Comparison of ENCODE assay signal across 25 cellular contexts in genomic region chr6:33688451-33689147, GRCh38. TPM values are rescaled to one million over a fixed set of nuclear protein-coding genes. Genes with fewer than 3 reads are reported as not detected.
"Had no signal": no experiment of that assay in that cellular context is flagged by ENCODE, and none has a peak within 500 bp of the region (broad histone marks: within the 10 kb centered on the region; RNA-seq: fewer than 3 reads in every experiment).

No MANE protein-coding gene starts in this region.

- H3K27ac Mint-ChIP-seq: activated CD8-positive, alpha-beta T cell treated with anti-CD3 and anti-CD28 coated beads for 36 hours; activated T-cell treated with anti-CD3 and anti-CD28 coated beads, Interleukin-2, amount 50 U/mL, for 72 hours had no signal

- H3K4me1 ChIP-seq: colonic mucosa had no signal

- H3K9me3 Mint-ChIP-seq: activated CD8-positive, alpha-beta T cell treated with anti-CD3 and anti-CD28 coated beads for 36 hours; activated naive CD4-positive, alpha-beta T cell treated with anti-CD3 and anti-CD28 coated beads, Interleukin-2, amount 50 U/mL, for 72 hours; activated T-cell treated with anti-CD3 and anti-CD28 coated beads, Interleukin-2, amount 50 U/mL, for 72 hours; naive thymus-derived CD4-positive, alpha-beta T cell had no signal

- ATAC-seq: activated CD8-positive, alpha-beta T cell treated with anti-CD3 and anti-CD28 coated beads for 36 hours; activated naive CD4-positive, alpha-beta T cell treated with anti-CD3 and anti-CD28 coated beads, Interleukin-2, amount 50 U/mL, for 72 hours; activated T-cell treated with anti-CD3 and anti-CD28 coated beads, Interleukin-2, amount 50 U/mL, for 72 hours; gastrocnemius medialis; naive thymus-derived CD4-positive, alpha-beta T cell; right cardiac atrium had no signal

- H3K27me3 ChIP-seq: colonic mucosa, gastrocnemius medialis, testis, transverse colon had no signal

- H3K36me3 ChIP-seq: gastrocnemius medialis had no signal

- H3K4me3 Mint-ChIP-seq: activated CD8-positive, alpha-beta T cell treated with anti-CD3 and anti-CD28 coated beads for 36 hours; activated T-cell treated with anti-CD3 and anti-CD28 coated beads, Interleukin-2, amount 50 U/mL, for 72 hours; naive thymus-derived CD4-positive, alpha-beta T cell had no signal

- DNase-seq: activated CD4-positive, alpha-beta T cell treated with anti-CD3 and anti-CD28 coated beads for 1 hour; activated CD4-positive, alpha-beta T cell treated with anti-CD3 and anti-CD28 coated beads, Interleukin-2, amount 50 U/mL, for 1 hour; activated CD8-positive, alpha-beta T cell treated with anti-CD3 and anti-CD28 coated beads for 36 hours; activated naive CD4-positive, alpha-beta T cell; activated T-cell treated with anti-CD3 and anti-CD28 coated beads, Interleukin-2, amount 50 U/mL, for 72 hours; cerebellar nuclear complex; colonic mucosa; effector CD8-positive, alpha-beta T cell; erythroblast; gastrocnemius medialis; glutamatergic neuron; left ventricle myocardium inferior; mammary epithelial cell; naive thymus-derived CD4-positive, alpha-beta T cell; occipital lobe; stimulated activated naive CD4-positive, alpha-beta T cell treated with Interleukin-2 at 50 U/mL for 16 hours; T-helper 2 cell; testis; transverse colon had no signal

- FAIRE-seq: islet of Langerhans had no signal

- H3K27ac ChIP-seq: colonic mucosa, gastrocnemius medialis, left ventricle myocardium inferior, testis, transverse colon had no signal

- H3K4me3 ChIP-seq: colonic mucosa, gastrocnemius medialis, left ventricle myocardium inferior, testis, transverse colon had no signal

- H3K9me3 ChIP-seq: colonic mucosa, gastrocnemius medialis, left ventricle myocardium inferior, testis, transverse colon had no signal

RNA-seq across cellular contexts. Expression of gene IP6K3, which starts 58.1 kb away (rescaled TPM):
- total RNA-seq: activated CD8-positive, alpha-beta T cell treated with anti-CD3 and anti-CD28 coated beads for 36 hours; activated naive CD4-positive, alpha-beta T cell treated with anti-CD3 and anti-CD28 coated beads, Interleukin-2, amount 50 U/mL, for 72 hours; activated T-cell treated with anti-CD3 and anti-CD28 coated beads, Interleukin-2, amount 50 U/mL, for 72 hours; dermis microvascular lymphatic vessel endothelial cell; naive thymus-derived CD4-positive, alpha-beta T cell; occipital lobe; pulmonary artery endothelial cell had no signal
- polyA plus RNA-seq: mammary epithelial cell; naive thymus-derived CD4-positive, alpha-beta T cell; neural cell had no signal
